1 cellular context compared by ENCODE assay signal in genomic region chr3:24100694-24101402, GRCh38.
TF ChIP-seq lines count a peak whose summit lies in the region.

No MANE protein-coding gene starts in this region.

TF ChIP-seq in K562, 482 proteins besides CTCF, POLR2A, EP300 and RAD21 (continued from another document and continues in another):
- TF ChIP-seq CHD7 (IDR thresholded peaks at IDR 0.05; ENCODE audit: low read depth, low read length) (no peak), RFX7 (CRISPR knock-in tag; IDR thresholded peaks at IDR 0.05) (no peak), ZNF274 (IDR thresholded peaks at IDR 0.05; ENCODE audit: borderline replicate concordance, low read depth, low read length) (no peak), CTBP1 (IDR thresholded peaks at IDR 0.05; ENCODE audit: borderline replicate concordance) (0 out of 2 replicates have a peak, but pooled peaks have one; percentile 16), ATF6 (CRISPR knock-in tag; IDR thresholded peaks at IDR 0.05) (no peak), ZNF133 (CRISPR knock-in tag; IDR thresholded peaks at IDR 0.05) (no peak), ELK1 (CRISPR knock-in tag; IDR thresholded peaks at IDR 0.05) (no peak), EHMT2 (IDR thresholded peaks at IDR 0.05) (no peak), PTBP1 (IDR thresholded peaks at IDR 0.05; ENCODE audit: low read depth, low read length) (no peak), E4F1 (CRISPR knock-in tag; IDR thresholded peaks at IDR 0.05; ENCODE audit: borderline replicate concordance) (no peak), PHF20 (IDR thresholded peaks at IDR 0.05; ENCODE audit: partially characterized antibody) (no peak), GATA2 (CRISPR knock-in tag; IDR thresholded peaks at IDR 0.05) (no peak), EGR1 (conservative IDR thresholded peaks at IDR 0.05) (no peak), HNRNPLL (IDR thresholded peaks at IDR 0.05; ENCODE audit: low read depth, low read length, poor library complexity, severe bottlenecking) (no peak), MCM5 (IDR thresholded peaks at IDR 0.05; ENCODE audit: low read depth) (no peak), ZEB2 (IDR thresholded peaks at IDR 0.05) (0 out of 2 replicates have a peak, but pooled peaks have one; percentile 22), ATF3 (IDR thresholded peaks at IDR 0.05) (peak; percentile 84), ATF3 (CRISPR knock-in tag; conservative IDR thresholded peaks at IDR 0.05) (no peak), ETV6 (IDR thresholded peaks at IDR 0.05; ENCODE audit: borderline replicate concordance in 1 of 2, low read depth in 2 of 2, low read length in 1 of 2) (no peak), ETV6 (CRISPR knock-in tag; IDR thresholded peaks at IDR 0.05; ENCODE audit: borderline replicate concordance) (no peak), NR0B1 (IDR thresholded peaks at IDR 0.05; ENCODE audit: partially characterized antibody) (no peak), CEBPB (tag; IDR thresholded peaks at IDR 0.05) (peak; percentile 60), ZNF354B (CRISPR knock-in tag; IDR thresholded peaks at IDR 0.05) (no peak), ZHX1 (conservative IDR thresholded peaks at IDR 0.05; ENCODE audit: low read length) (no peak), CEBPG (CRISPR knock-in tag; IDR thresholded peaks at IDR 0.05) (peak; percentile 56; the same call in 1 of the 2 replicates), CEBPG (tag; conservative IDR thresholded peaks at IDR 0.05 in 1 of 2, IDR thresholded peaks at IDR 0.05 in 1 of 2) (peak; percentile 80 to 90), NR4A1 (CRISPR knock-in tag; IDR thresholded peaks at IDR 0.05) (no peak), NR4A1 (tag; IDR thresholded peaks at IDR 0.05) (peak; percentile 34; the same call in 1 of the 2 replicates), ZNF3 (CRISPR knock-in tag; IDR thresholded peaks at IDR 0.05) (no peak), ZNF518B (CRISPR knock-in tag; IDR thresholded peaks at IDR 0.05) (no peak), NRF1 (conservative IDR thresholded peaks at IDR 0.05 in 1 of 2, IDR thresholded peaks at IDR 0.05 in 1 of 2) (no peak)
